ENCODE assay signal across 1 cellular context in the genomic region with DNA sequence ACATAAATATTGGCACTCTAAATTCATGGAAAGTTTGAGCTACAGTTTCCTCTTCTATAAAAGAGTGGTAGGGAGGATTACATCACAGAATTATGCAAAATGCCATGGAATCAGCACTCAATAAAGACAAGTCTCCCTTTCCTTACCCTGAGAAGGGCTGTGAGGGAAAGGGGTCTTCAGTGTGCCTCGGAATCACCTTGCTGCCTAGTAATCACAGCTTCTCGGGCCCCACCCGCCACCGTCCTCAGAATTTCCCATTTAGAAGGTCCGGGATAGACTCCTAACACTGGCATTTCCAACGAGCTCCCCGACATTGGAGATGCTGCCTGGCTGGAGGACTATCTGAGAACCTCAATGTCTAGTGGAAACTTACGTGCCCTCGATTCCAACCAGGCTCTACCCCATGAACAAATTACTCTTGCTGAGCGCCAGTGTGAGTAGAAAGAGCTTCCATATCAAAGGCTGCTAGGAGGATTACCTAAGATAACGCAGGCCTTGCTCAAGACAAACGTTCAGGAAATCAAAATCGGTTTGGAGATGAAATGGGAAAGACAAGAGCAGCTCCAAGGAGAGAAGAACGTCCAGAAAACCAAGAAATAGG.
TF ChIP-seq lines count a peak whose summit lies in the region.

No MANE protein-coding gene starts in this region.

TF ChIP-seq in GM12878, 131 proteins besides CTCF, POLR2A, EP300 and RAD21:
- TF ChIP-seq, protein P1, sequence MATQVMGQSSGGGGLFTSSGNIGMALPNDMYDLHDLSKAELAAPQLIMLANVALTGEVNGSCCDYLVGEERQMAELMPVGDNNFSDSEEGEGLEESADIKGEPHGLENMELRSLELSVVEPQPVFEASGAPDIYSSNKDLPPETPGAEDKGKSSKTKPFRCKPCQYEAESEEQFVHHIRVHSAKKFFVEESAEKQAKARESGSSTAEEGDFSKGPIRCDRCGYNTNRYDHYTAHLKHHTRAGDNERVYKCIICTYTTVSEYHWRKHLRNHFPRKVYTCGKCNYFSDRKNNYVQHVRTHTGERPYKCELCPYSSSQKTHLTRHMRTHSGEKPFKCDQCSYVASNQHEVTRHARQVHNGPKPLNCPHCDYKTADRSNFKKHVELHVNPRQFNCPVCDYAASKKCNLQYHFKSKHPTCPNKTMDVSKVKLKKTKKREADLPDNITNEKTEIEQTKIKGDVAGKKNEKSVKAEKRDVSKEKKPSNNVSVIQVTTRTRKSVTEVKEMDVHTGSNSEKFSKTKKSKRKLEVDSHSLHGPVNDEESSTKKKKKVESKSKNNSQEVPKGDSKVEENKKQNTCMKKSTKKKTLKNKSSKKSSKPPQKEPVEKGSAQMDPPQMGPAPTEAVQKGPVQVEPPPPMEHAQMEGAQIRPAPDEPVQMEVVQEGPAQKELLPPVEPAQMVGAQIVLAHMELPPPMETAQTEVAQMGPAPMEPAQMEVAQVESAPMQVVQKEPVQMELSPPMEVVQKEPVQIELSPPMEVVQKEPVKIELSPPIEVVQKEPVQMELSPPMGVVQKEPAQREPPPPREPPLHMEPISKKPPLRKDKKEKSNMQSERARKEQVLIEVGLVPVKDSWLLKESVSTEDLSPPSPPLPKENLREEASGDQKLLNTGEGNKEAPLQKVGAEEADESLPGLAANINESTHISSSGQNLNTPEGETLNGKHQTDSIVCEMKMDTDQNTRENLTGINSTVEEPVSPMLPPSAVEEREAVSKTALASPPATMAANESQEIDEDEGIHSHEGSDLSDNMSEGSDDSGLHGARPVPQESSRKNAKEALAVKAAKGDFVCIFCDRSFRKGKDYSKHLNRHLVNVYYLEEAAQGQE (IDR thresholded peaks at IDR 0.05; ENCODE audit: low read depth, low read length) = no peak
- TF ChIP-seq ATF7 (IDR thresholded peaks at IDR 0.05; ENCODE audit: low read depth) = peak; percentile 51
TF ChIP-seq in GM12878: peak in this region for 1.
